16 cellular contexts compared by ENCODE assay signal in genomic region chr17:1008008-1008761, GRCh38. TPM values are rescaled to one million over a fixed set of nuclear protein-coding genes. Genes with fewer than 3 reads are reported as not detected.
DNase-seq lines count a peak whose midpoint lies in the region; ATAC-seq and TF ChIP-seq lines count a peak whose summit lies in the region.
"Had no signal": no experiment of that assay in that cellular context is flagged by ENCODE, and none has a peak within 500 bp of the region (broad histone marks: within the 10 kb centered on the region; RNA-seq: fewer than 3 reads in every experiment).

No MANE protein-coding gene starts in this region.

- H3K27me3 Mint-ChIP-seq in activated CD8-positive, alpha-beta T cell treated with anti-CD3 and anti-CD28 coated beads for 36 hours: no peaks in the 10 kb centered on the region
- no peaks in the 10 kb centered on the region for H3K27me3 Mint-ChIP-seq in CD4-positive, alpha-beta T cell
- H3K27me3 Mint-ChIP-seq: activated CD4-positive, alpha-beta memory T cell treated with anti-CD3 and anti-CD28 coated beads, Interleukin-2, amount 10 ng/mL, durations not matched to agents 7 days and 5 days; activated T-helper 17 cell treated with anti-CD3 and anti-CD28 coated beads, Interleukin-2, amount 50 U/mL, for 72 hours; memory B cell; type B pancreatic cell had no signal

- POLR2A ChIA-PET in activated CD8-positive, alpha-beta T cell treated with anti-CD3 and anti-CD28 coated beads for 36 hours (lab: Charles Lee): no interaction called here
- POLR2A ChIA-PET in CD4-positive, alpha-beta T cell (lab: Charles Lee): no interaction called here

- no peak overlapping the region for H3K4me3 ChIP-seq in AG10803 (ENCODE audit: low read length)
- H3K4me3 ChIP-seq in colonic mucosa: no peak overlapping the region
- no peak overlapping the region for H3K4me3 ChIP-seq in skin epidermis
- H3K4me3 ChIP-seq: HAP-1 had no signal

- H3K27me3 ChIP-seq in colonic mucosa (no peaks in the 10 kb centered on the region), layer of hippocampus (ENCODE audit: control insufficient read depth, insufficient read depth, low read length) (peaks cover 2% of the 10 kb centered on the region)
- no peaks in the 10 kb centered on the region for H3K27me3 ChIP-seq in CD4-positive, alpha-beta T cell (ENCODE audit: control insufficient read depth, insufficient read depth, low read length)

- ATAC-seq in activated CD8-positive, alpha-beta T cell treated with anti-CD3 and anti-CD28 coated beads for 36 hours: no peak
- no peak for ATAC-seq in CD4-positive, alpha-beta T cell (ENCODE audit: poor library complexity)
- ATAC-seq: activated T-helper 17 cell treated with anti-CD3 and anti-CD28 coated beads, Interleukin-2, amount 50 U/mL, for 72 hours had no signal

- H3K36me3 ChIP-seq in colonic mucosa: peaks cover 24% of the 10 kb centered on the region

- H3K27ac Mint-ChIP-seq in activated CD8-positive, alpha-beta T cell treated with anti-CD3 and anti-CD28 coated beads for 36 hours: no peak overlapping the region
- H3K27ac Mint-ChIP-seq in CD4-positive, alpha-beta T cell: no peak overlapping the region
- H3K27ac Mint-ChIP-seq: activated CD4-positive, alpha-beta memory T cell treated with anti-CD3 and anti-CD28 coated beads, Interleukin-2, amount 10 ng/mL, durations not matched to agents 7 days and 5 days; activated T-helper 17 cell treated with anti-CD3 and anti-CD28 coated beads, Interleukin-2, amount 50 U/mL, for 72 hours; type B pancreatic cell had no signal

- H3K4me3 Mint-ChIP-seq in activated CD8-positive, alpha-beta T cell treated with anti-CD3 and anti-CD28 coated beads for 36 hours: no peak overlapping the region
- H3K4me3 Mint-ChIP-seq in CD4-positive, alpha-beta T cell: no peak overlapping the region
- H3K4me3 Mint-ChIP-seq: activated CD4-positive, alpha-beta memory T cell treated with anti-CD3 and anti-CD28 coated beads, Interleukin-2, amount 10 ng/mL, durations not matched to agents 7 days and 5 days; activated T-helper 17 cell treated with anti-CD3 and anti-CD28 coated beads, Interleukin-2, amount 50 U/mL, for 72 hours; memory B cell; type B pancreatic cell had no signal

- TF ChIP-seq CTCF in AG10803 (conservative IDR thresholded peaks at IDR 0.05; ENCODE audit: low read length) (no peak), colonic mucosa (IDR thresholded peaks at IDR 0.05) (no peak)
- no peak for TF ChIP-seq CTCF in activated CD8-positive, alpha-beta T cell treated with anti-CD3 and anti-CD28 coated beads for 36 hours (IDR thresholded peaks at IDR 0.05)
- TF ChIP-seq CTCF in CD4-positive, alpha-beta T cell (IDR thresholded peaks at IDR 0.05): no peak

- peaks cover 4% of the 10 kb centered on the region for H3K36me3 Mint-ChIP-seq in activated CD8-positive, alpha-beta T cell treated with anti-CD3 and anti-CD28 coated beads for 36 hours (ENCODE audit: low read depth)
- peaks cover 43% of the 10 kb centered on the region for H3K36me3 Mint-ChIP-seq in CD4-positive, alpha-beta T cell (ENCODE audit: low read depth)
- H3K36me3 Mint-ChIP-seq: type B pancreatic cell had no signal

- H3K27ac ChIP-seq in colonic mucosa (no peak overlapping the region), layer of hippocampus (ENCODE audit: low read depth, low read length) (peak overlapping the region; percentile 57), skin epidermis (peak overlapping the region in 13 of 21 experiments; percentile 3 to 74 (median 57))
- no peak overlapping the region for H3K27ac ChIP-seq in CD4-positive, alpha-beta T cell (ENCODE audit: low read depth, low read length)

- intact Hi-C loops in colonic mucosa (cut with DNase I): loop anchor here (5.0 kb wide), 1 partner anchor 49 kb away; no protein-coding TSS in a partner anchor
- intact Hi-C loops in activated CD8-positive, alpha-beta T cell treated with anti-CD3 and anti-CD28 coated beads for 36 hours (cut with micrococcal nuclease): no loop called here
- intact Hi-C loops in CD4-positive, alpha-beta T cell (cut with DNase I, micrococcal nuclease): no loop called here

- no peak overlapping the region for H3K9ac ChIP-seq in colonic mucosa (ENCODE audit: low read depth in 2 of 2, low read length in 2 of 2)

- CTCF ChIA-PET in activated CD8-positive, alpha-beta T cell treated with anti-CD3 and anti-CD28 coated beads for 36 hours (lab: Charles Lee): no interaction called here
- CTCF ChIA-PET in CD4-positive, alpha-beta T cell (lab: Charles Lee): no interaction called here

- peak; percentile 34 for DNase-seq in AG10803 (ENCODE audit: low read depth)
- DNase-seq in colonic mucosa: peak; percentile 19
- DNase-seq in stimulated activated CD4-positive, alpha-beta T cell treated with anti-CD3 and anti-CD28 coated beads, Interleukin-1b, Interleukin-23, amount 100 ng/mL, for 48 hours: no peak
- no peak for DNase-seq in activated CD4-positive, CD25-positive, alpha-beta regulatory T cell treated with anti-CD3 and anti-CD28 coated beads, Interleukin-2, amount 50 U/mL, for 72 hours
- no peak for DNase-seq in activated CD8-positive, alpha-beta T cell treated with anti-CD3 and anti-CD28 coated beads for 36 hours
- DNase-seq in CD4-positive, alpha-beta T cell: no peak
- DNase-seq: activated CD4-positive, alpha-beta memory T cell treated with anti-CD3 and anti-CD28 coated beads, Interleukin-2, amount 10 ng/mL, durations not matched to agents 7 days and 5 days; COR-L47; NCI-H1105 treated with DMSO at 0.1 percent for 48 hours; NCI-H226 had no signal

- H3K9me3 Mint-ChIP-seq in activated CD8-positive, alpha-beta T cell treated with anti-CD3 and anti-CD28 coated beads for 36 hours: no peaks in the 10 kb centered on the region
- H3K9me3 Mint-ChIP-seq in CD4-positive, alpha-beta T cell: no peaks in the 10 kb centered on the region
- H3K9me3 Mint-ChIP-seq: activated CD4-positive, alpha-beta memory T cell treated with anti-CD3 and anti-CD28 coated beads, Interleukin-2, amount 10 ng/mL, durations not matched to agents 7 days and 5 days; activated T-helper 17 cell treated with anti-CD3 and anti-CD28 coated beads, Interleukin-2, amount 50 U/mL, for 72 hours; memory B cell; type B pancreatic cell had no signal

- H3K4me1 Mint-ChIP-seq in activated CD8-positive, alpha-beta T cell treated with anti-CD3 and anti-CD28 coated beads for 36 hours (ENCODE audit: low read depth): peaks cover 11% of the 10 kb centered on the region
- peaks cover 10% of the 10 kb centered on the region for H3K4me1 Mint-ChIP-seq in CD4-positive, alpha-beta T cell (ENCODE audit: low read depth)
- H3K4me1 Mint-ChIP-seq: activated CD4-positive, alpha-beta memory T cell treated with anti-CD3 and anti-CD28 coated beads, Interleukin-2, amount 10 ng/mL, durations not matched to agents 7 days and 5 days; activated T-helper 17 cell treated with anti-CD3 and anti-CD28 coated beads, Interleukin-2, amount 50 U/mL, for 72 hours; memory B cell had no signal

- H3K4me1 ChIP-seq in colonic mucosa: no peaks in the 10 kb centered on the region
- H3K4me1 ChIP-seq: HAP-1 had no signal

- no peaks in the 10 kb centered on the region for H3K9me3 ChIP-seq in colonic mucosa
- H3K9me3 ChIP-seq in CD4-positive, alpha-beta T cell (ENCODE audit: control insufficient read depth, low read length): no peaks in the 10 kb centered on the region
- H3K9me3 ChIP-seq: HAP-1 had no signal

RNA-seq across cellular contexts. Expression of gene TIMM22, which starts 11.3 kb away (rescaled TPM):
- 10 to 100 TPM in 1 of 2 donors, 1 to 10 TPM in 1; 8.3 to 12.8 TPM for total RNA-seq in colonic mucosa
- 10 to 100 TPM in 1 of 2 experiments, 1 to 10 TPM in 1; 8.8 to 10.2 TPM for total RNA-seq in activated CD8-positive, alpha-beta T cell treated with anti-CD3 and anti-CD28 coated beads for 36 hours
- 10 to 100 TPM; 10.2 to 10.9 TPM for total RNA-seq in CD4-positive, alpha-beta T cell

RNA-seq across cellular contexts. Expression of gene NXN, which starts 28.6 kb away (rescaled TPM):
- total RNA-seq in colonic mucosa: 10 to 100 TPM in 1 of 2 donors, 1 to 10 TPM in 1; 2.6 to 16.3 TPM
- total RNA-seq in activated CD8-positive, alpha-beta T cell treated with anti-CD3 and anti-CD28 coated beads for 36 hours: 1 to 10 TPM; 1.2 to 1.4 TPM
- total RNA-seq in CD4-positive, alpha-beta T cell: under 1 TPM; 0.80 to 0.98 TPM

Comparison
In these comparisons a context has a peak if more than half of its experiments do, and no peak if none do; other contexts are left out.
1. DNase-seq: peak in AG10803 (single experiment) and colonic mucosa (single experiment); none in stimulated activated CD4-positive, alpha-beta T cell treated with anti-CD3 and anti-CD28 coated beads, Interleukin-1b, Interleukin-23, amount 100 ng/mL, for 48 hours (single experiment), activated CD4-positive, CD25-positive, alpha-beta regulatory T cell treated with anti-CD3 and anti-CD28 coated beads, Interleukin-2, amount 50 U/mL, for 72 hours (single experiment), activated CD8-positive, alpha-beta T cell treated with anti-CD3 and anti-CD28 coated beads for 36 hours (single experiment) and CD4-positive, alpha-beta T cell (0 of 10).
2. H3K27ac ChIP-seq: peak in layer of hippocampus (single experiment) and skin epidermis (13 of 21); none in colonic mucosa (single experiment) and CD4-positive, alpha-beta T cell (single experiment).